Comparison of ENCODE assay signal across 15 cellular contexts in the genomic region with DNA sequence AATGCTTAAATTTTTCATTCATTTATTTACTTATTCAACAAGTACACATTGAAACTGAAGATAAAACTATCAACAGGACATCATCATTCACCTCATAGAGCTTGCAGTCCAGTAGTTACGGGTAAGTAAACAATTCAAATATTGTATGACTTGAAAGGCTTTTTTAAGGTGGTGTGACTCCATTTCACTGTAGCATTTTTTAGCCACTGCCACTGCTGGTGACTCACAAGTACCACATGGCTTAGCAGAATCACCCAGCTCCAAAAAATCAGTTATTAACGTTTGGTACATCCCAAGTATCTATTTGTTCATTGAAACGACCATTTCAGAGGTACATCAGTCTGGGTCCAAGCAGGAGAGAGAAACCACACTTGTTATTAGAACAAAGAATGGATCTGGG.
DNase-seq lines count a peak whose midpoint lies in the region; ATAC-seq and TF ChIP-seq lines count a peak whose summit lies in the region.
"Had no signal": no experiment of that assay in that cellular context is flagged by ENCODE, and none has a peak within 500 bp of the region (broad histone marks: within the 10 kb centered on the region; RNA-seq: fewer than 3 reads in every experiment).

No MANE protein-coding gene starts in this region.

- H3K4me3 ChIP-seq in osteoblast (ENCODE audit: insufficient read depth, low read length): no peak overlapping the region
- H3K4me3 ChIP-seq: GM23338, right atrium auricular region had no signal

- no peak for TF ChIP-seq CTCF in osteoblast (IDR thresholded peaks at IDR 0.05; ENCODE audit: extremely low read depth, low read depth, low read length)

- no peaks in the 10 kb centered on the region for H3K36me3 ChIP-seq in osteoblast (ENCODE audit: insufficient read depth, low read length)
- H3K36me3 ChIP-seq: neutrophil, right atrium auricular region had no signal

- ATAC-seq in Right ventricle myocardium inferior: no peak
- ATAC-seq: activated T-cell treated with anti-CD3 and anti-CD28 coated beads, Interleukin-2, amount 50 U/mL, for 4 hours had no signal

- DNase-seq in ELR (ENCODE audit: low read depth) (peak; percentile 70), RKO (ENCODE audit: low spot score) (peak; percentile 32), epithelial cell of prostate (ENCODE audit: low read depth, low spot score) (no peak), osteoblast (ENCODE audit: insufficient read length, low spot score, missing footprints) (peak; percentile 1), islet precursor cell (no peak), Right ventricle myocardium inferior (ENCODE audit: missing footprints) (no peak), NCI-H82 treated with DMSO at 0.1 percent for 48 hours (lab: John Stamatoyannopoulos, UW; ENCODE audit: unreplicated experiment) (no peak)
- no peak for DNase-seq in activated CD8-positive, alpha-beta memory T cell treated with anti-CD3 and anti-CD28 coated beads, Interleukin-2, amount 50 U/mL, for 4 hours
- DNase-seq: activated CD4-positive, alpha-beta memory T cell treated with anti-CD3 and anti-CD28 coated beads for 36 hours; activated naive CD8-positive, alpha-beta T cell treated with anti-CD3 and anti-CD28 coated beads for 36 hours; activated T-cell treated with anti-CD3 and anti-CD28 coated beads, Interleukin-2, amount 50 U/mL, for 4 hours; NCI-H69 had no signal

- no peak overlapping the region for H3K4me2 ChIP-seq in osteoblast (ENCODE audit: insufficient read depth, low read length)
- H3K4me2 ChIP-seq: GM23338 had no signal

- peaks cover 25% of the 10 kb centered on the region for H3K4me1 ChIP-seq in osteoblast (ENCODE audit: insufficient read depth, low read length)
- H3K4me1 ChIP-seq: right atrium auricular region had no signal

- no peaks in the 10 kb centered on the region for H3K79me2 ChIP-seq in osteoblast (ENCODE audit: insufficient read depth, low read length)

- no peaks in the 10 kb centered on the region for H3K9me3 ChIP-seq in osteoblast (ENCODE audit: low read depth, low read length)
- H3K9me3 ChIP-seq: neutrophil, right atrium auricular region had no signal

- intact Hi-C loops in Right ventricle myocardium inferior (cut with DNase I): loop anchor here (10.0 kb wide), 2 partner anchors 144 to 354 kb away; no protein-coding TSS in a partner anchor

- peak overlapping the region; percentile 74 for H2AFZ ChIP-seq in osteoblast (ENCODE audit: low read length)
- H2AFZ ChIP-seq: GM23338 had no signal

- no peaks in the 10 kb centered on the region for H3K27me3 ChIP-seq in osteoblast (ENCODE audit: insufficient read depth, low read length)
- H3K27me3 ChIP-seq: neutrophil, right atrium auricular region had no signal

- H3K27ac ChIP-seq in epithelial cell of prostate (peak overlapping the region; percentile 44), osteoblast (ENCODE audit: low read depth, low read length) (peak overlapping the region; percentile 69)
- H3K27ac ChIP-seq: neutrophil, right atrium auricular region had no signal

- no peaks in the 10 kb centered on the region for H4K20me1 ChIP-seq in osteoblast (ENCODE audit: insufficient read depth, low read length)

Comparison
In these comparisons a context has a peak if more than half of its experiments do, and no peak if none do; other contexts are left out.
1. DNase-seq: peak in ELR (single experiment), RKO (single experiment) and osteoblast (single experiment); none in epithelial cell of prostate (single experiment), islet precursor cell (single experiment), activated CD8-positive, alpha-beta memory T cell treated with anti-CD3 and anti-CD28 coated beads, Interleukin-2, amount 50 U/mL, for 4 hours (single experiment), Right ventricle myocardium inferior (single experiment) and NCI-H82 treated with DMSO at 0.1 percent for 48 hours (single experiment).